Comparison of ENCODE assay signal across 8 cellular contexts in the genomic region with DNA sequence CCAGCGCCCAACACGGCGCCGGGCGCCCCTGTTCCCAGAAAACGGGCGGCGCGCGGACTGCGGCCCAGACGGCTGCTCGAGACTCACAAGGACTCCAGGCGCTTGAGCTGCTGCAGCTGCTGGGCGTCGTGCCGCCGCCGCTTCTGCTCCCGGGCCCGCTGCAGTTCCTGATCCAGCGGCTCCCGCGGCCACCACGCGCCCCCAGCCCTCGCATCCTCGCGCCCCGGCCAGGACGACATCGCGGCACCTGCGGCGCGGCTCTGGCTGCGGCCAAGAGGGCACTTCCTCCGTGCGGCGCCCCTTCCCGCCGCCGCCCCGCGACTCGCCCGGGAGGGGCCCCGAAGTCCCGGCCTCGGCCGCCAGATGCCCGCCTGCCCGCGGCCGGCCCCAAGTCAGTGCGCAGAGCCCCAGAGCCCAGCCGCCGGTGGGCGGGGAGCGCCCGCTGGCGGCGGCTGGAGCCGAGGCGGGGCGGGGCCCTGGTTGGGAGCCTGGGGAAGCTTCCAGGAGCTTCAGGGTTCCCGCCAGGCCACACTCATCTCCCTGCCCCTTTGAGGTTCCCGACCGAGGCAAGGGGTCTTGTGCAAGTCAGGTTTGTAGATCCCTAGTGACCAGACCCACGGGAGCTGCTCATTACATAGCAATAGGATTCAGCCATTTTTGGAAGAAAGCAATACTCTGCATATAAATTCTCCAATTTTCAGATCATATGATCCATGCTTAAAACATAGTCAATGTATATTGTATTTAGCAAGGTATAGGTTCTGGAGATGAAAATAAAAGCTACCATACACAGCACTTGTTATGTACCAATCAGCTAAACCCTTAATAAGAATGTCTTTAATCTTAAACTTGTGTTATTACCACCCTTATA. TPM values are rescaled to one million over a fixed set of nuclear protein-coding genes. Genes with fewer than 3 reads are reported as not detected.
A peak's percentile ranks its signal among the peaks of the same experiment; 100 is the strongest.
DNase-seq lines count a peak whose midpoint lies in the region; TF ChIP-seq lines count a peak whose summit lies in the region.

No MANE protein-coding gene starts in this region.

- H3K9ac ChIP-seq in ES-I3 (ENCODE audit: low read depth, low read length) (peak overlapping the region; percentile 63; the same call in 1 of the 2 replicates), GM23248 (peak overlapping the region; percentile 88)

- H3K36me3 Mint-ChIP-seq in activated naive CD4-positive, alpha-beta T cell treated with anti-CD3 and anti-CD28 coated beads, Interleukin-2, amount 10 ng/mL, durations not matched to agents 7 days and 5 days, result peaks cover 8% of the 10 kb centered on the region

- H3K27ac Mint-ChIP-seq in activated naive CD4-positive, alpha-beta T cell treated with anti-CD3 and anti-CD28 coated beads, Interleukin-2, amount 10 ng/mL, durations not matched to agents 7 days and 5 days, result peak overlapping the region; percentile 64

- H3K4me3 ChIP-seq in GM23248 (peak overlapping the region; percentile 92), testis (peak overlapping the region; percentile 70 to 79)

- H3K9me2 ChIP-seq in GM23248 (ENCODE audit: insufficient read depth), result no peaks in the 10 kb centered on the region

- H3K4me1 ChIP-seq in ES-I3 (ENCODE audit: insufficient read depth, low read length) (no peaks in the 10 kb centered on the region), GM23248 (ENCODE audit: insufficient read depth) (peaks cover 1% of the 10 kb centered on the region), testis (peaks cover 10% of the 10 kb centered on the region)

- no peaks in the 10 kb centered on the region for H3K27me3 ChIP-seq in GM23248 (replicated peaks; ENCODE audit: insufficient read depth)
- no peaks in the 10 kb centered on the region for H3K27me3 ChIP-seq in testis

- peak; percentile 55 to 60 (median 57) for TF ChIP-seq CTCF in testis (IDR thresholded peaks at IDR 0.05)

- no peak for TF ChIP-seq POLR2A in testis (IDR thresholded peaks at IDR 0.05)

- H3K79me2 ChIP-seq in GM23248 (ENCODE audit: insufficient read depth), result peaks cover 44% of the 10 kb centered on the region

- peaks cover 26% of the 10 kb centered on the region for H3F3A ChIP-seq in GM23248 (ENCODE audit: insufficient read depth)

- no peaks in the 10 kb centered on the region for H4K20me1 ChIP-seq in GM23248 (ENCODE audit: insufficient read depth)

- H3K4me1 Mint-ChIP-seq in activated naive CD4-positive, alpha-beta T cell treated with anti-CD3 and anti-CD28 coated beads, Interleukin-2, amount 10 ng/mL, durations not matched to agents 7 days and 5 days, result peaks cover 14% of the 10 kb centered on the region

- CTCF ChIA-PET in activated naive CD4-positive, alpha-beta T cell treated with anti-CD3 and anti-CD28 coated beads, Interleukin-2, amount 10 ng/mL, durations not matched to agents 7 days and 5 days (lab: Charles Lee), result interaction anchor here (0.8 to 8.9 kb wide), 11 partner anchors 16 to 165 kb away, joined by 3 to 67 read pairs (median 5); partner anchors contain the start of genes KBTBD2 and RP9

- 1 to 2% methylated on average over 57 to 69 of the region's 70 CpGs for WGBS in GM23248 (ENCODE audit: low coverage in 1 of 2, low lambda C conversion rate in 2 of 2, missing lambda C conversion rate in 2 of 2), 2 experiments
- WGBS in testis, 2 donors, result 0% methylated on average over 4 to 58 of the region's 70 CpGs

- in situ Hi-C loops in GM23248 (cut with MboI), result no loop called here
- in situ Hi-C loops in SK-MEL-5 (cut with HindIII; ENCODE audit: low pct_unique_long_range_greater_than_20kb, low sequenced_read_pairs), result loop anchor here (10.0 kb wide), 1 partner anchor 102 kb away; no protein-coding TSS in a partner anchor

- intact Hi-C loops in testis (cut with DNase I; ENCODE audit: low total_unique reads), result loop anchor here (10.0 kb wide), 2 partner anchors 48 to 98 kb away; partner anchors contain the start of gene KBTBD2

- H3K4me3 Mint-ChIP-seq in activated naive CD4-positive, alpha-beta T cell treated with anti-CD3 and anti-CD28 coated beads, Interleukin-2, amount 10 ng/mL, durations not matched to agents 7 days and 5 days, result peak overlapping the region; percentile 90

- H2AFZ ChIP-seq in GM23248, result peak overlapping the region; percentile 82

- H3K36me3 ChIP-seq in ES-I3 (ENCODE audit: insufficient read depth, low read length) (no peaks in the 10 kb centered on the region), GM23248 (ENCODE audit: low read depth) (no peaks in the 10 kb centered on the region), testis (ENCODE audit: low read depth, missing control alignments) (no peaks in the 10 kb centered on the region)

- H3K4me2 ChIP-seq in GM23248 (ENCODE audit: unreplicated experiment), result peak overlapping the region; percentile 97

- peaks cover 11% of the 10 kb centered on the region for H3K9me3 Mint-ChIP-seq in activated naive CD4-positive, alpha-beta T cell treated with anti-CD3 and anti-CD28 coated beads, Interleukin-2, amount 10 ng/mL, durations not matched to agents 7 days and 5 days

- peaks cover 18% of the 10 kb centered on the region for H3K27me3 Mint-ChIP-seq in activated naive CD4-positive, alpha-beta T cell treated with anti-CD3 and anti-CD28 coated beads, Interleukin-2, amount 10 ng/mL, durations not matched to agents 7 days and 5 days

- peak; percentile 94 for DNase-seq in GM23248
- DNase-seq in Kasumi-1 (lab: John Stamatoyannopoulos, UW), result peak; percentile 84
- DNase-seq in SK-MEL-5 (ENCODE audit: low read depth, low spot score), result peak; percentile 81
- peak; percentile 75 for DNase-seq in activated naive CD4-positive, alpha-beta T cell treated with anti-CD3 and anti-CD28 coated beads, Interleukin-2, amount 10 ng/mL, durations not matched to agents 7 days and 5 days
- peak; percentile 85 for DNase-seq in globus pallidus (ENCODE audit: low spot score)
- peak; percentile 77 for DNase-seq in occipital lobe (lab: John Stamatoyannopoulos, UW)
- DNase-seq in testis, result peak; percentile 80

- H3K9me3 ChIP-seq in ES-I3 (ENCODE audit: control insufficient read depth, insufficient read depth, low read length) (peaks cover 4% of the 10 kb centered on the region; the same call in 1 of the 2 replicates), GM23248 (ENCODE audit: low read depth) (no peaks in the 10 kb centered on the region), testis (no peaks in the 10 kb centered on the region)

- peak overlapping the region; percentile 74 for H3K27ac ChIP-seq in GM23248
- H3K27ac ChIP-seq in testis, result peak overlapping the region; percentile 87 to 95

RNA-seq across cellular contexts. Expression of gene FKBP9, which starts 14.2 kb away (rescaled TPM):
- 555 and 556 TPM in 2 replicates for total RNA-seq in GM23248 (2014; rRNA removed; shearing (Covaris generic))
- 350 and 364 TPM in 2 replicates for polyA plus RNA-seq in GM23248 (2016; fragmentation: Nextera tagmentation; extraction: Ambion mirVana)
- 178 and 191 TPM in 2 replicates for total RNA-seq in SK-MEL-5 (2014; rRNA removed; shearing (Covaris generic))
- polyA plus RNA-seq in SK-MEL-5 (2015; cell fraction: cytosol; rRNA removed), result 231 and 250 TPM in 2 replicates
- polyA plus RNA-seq in SK-MEL-5 (2015; cell fraction: nucleus; rRNA removed), result 62.7 and 81.5 TPM in 2 replicates
- 29.0 TPM for total RNA-seq in occipital lobe
- 10 to 100 TPM; 66.5 to 95.1 TPM for total RNA-seq in testis
- 43.5 TPM for polyA plus RNA-seq in testis (ENCODE audit: insufficient read depth, low read depth, low replicate concordance)

RNA-seq across cellular contexts. Expression of gene KBTBD2, which starts 51.5 kb away (rescaled TPM):
- 31.1 and 33.1 TPM in 2 replicates for total RNA-seq in GM23248 (2014; rRNA removed; shearing (Covaris generic))
- 19.1 and 19.9 TPM in 2 replicates for polyA plus RNA-seq in GM23248 (2016; fragmentation: Nextera tagmentation; extraction: Ambion mirVana)
- 74.9 and 76.4 TPM in 2 replicates for total RNA-seq in SK-MEL-5 (2014; rRNA removed; shearing (Covaris generic))
- 41.1 and 52.8 TPM in 2 replicates for polyA plus RNA-seq in SK-MEL-5 (2015; cell fraction: cytosol; rRNA removed)
- polyA plus RNA-seq in SK-MEL-5 (2015; cell fraction: nucleus; rRNA removed), result 43.4 and 70.5 TPM in 2 replicates
- 113 TPM for total RNA-seq in occipital lobe
- total RNA-seq in testis, result 10 to 100 TPM; 45.8 to 48.1 TPM
- 45.0 TPM for polyA plus RNA-seq in testis (ENCODE audit: insufficient read depth, low read depth, low replicate concordance)

Comparison
In these comparisons a context has a peak if more than half of its experiments do, and no peak if none do; other contexts are left out.
1. Peak in every context shown above with its lines: DNase-seq, H3K4me3 ChIP-seq and H3K27ac ChIP-seq.